1 cellular context compared by ENCODE assay signal in the genomic region with DNA sequence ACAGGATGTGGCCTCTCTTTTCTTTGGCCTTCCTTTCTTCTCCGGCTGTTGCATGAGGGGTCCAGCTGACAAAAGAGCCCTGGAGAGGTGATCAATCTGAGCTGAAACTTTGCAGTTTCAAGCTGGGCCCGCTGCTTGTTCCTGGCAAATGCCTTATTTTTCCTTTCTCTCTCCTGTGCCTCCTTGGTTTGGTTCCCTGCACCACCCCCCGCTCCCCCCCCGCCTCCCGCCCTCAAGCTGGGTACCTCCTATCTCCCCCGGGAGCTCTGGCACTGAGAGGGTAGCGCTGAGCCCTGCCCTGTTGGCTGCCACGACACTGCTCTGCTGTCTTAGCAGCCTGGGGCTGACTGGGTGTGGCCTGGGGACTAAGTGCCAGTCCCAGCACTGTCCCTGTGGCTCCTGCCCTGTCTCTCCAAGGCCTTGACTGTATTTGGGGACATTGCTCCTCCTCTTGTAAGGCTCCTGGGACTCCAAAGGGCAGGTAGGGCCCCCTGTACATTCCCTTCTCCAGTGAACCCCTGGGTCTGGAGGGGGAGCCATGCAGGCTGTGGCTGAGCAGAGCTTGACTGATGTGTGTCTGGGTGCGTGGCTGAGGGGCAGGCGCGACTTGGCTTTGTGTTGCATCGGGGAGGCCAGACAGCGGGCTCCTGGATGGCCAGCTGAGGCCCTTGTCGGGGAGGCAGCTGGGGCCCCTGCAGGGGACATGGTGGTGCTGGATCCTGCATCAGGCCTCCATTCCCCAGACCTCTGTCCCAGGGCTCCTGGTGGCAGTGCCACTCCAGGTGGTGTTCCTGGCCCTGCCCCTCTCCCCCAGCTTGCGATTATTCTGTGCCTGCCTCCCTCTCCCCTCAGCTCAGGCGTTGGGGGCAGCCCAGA.
TF ChIP-seq lines count a peak whose summit lies in the region.

No MANE protein-coding gene starts in this region.

TF ChIP-seq in HepG2, 621 proteins besides CTCF, POLR2A, EP300 and RAD21:
- TF ChIP-seq ZFP82 (CRISPR knock-in tag; IDR thresholded peaks at IDR 0.05; ENCODE audit: borderline replicate concordance): no peak
- TF ChIP-seq SAP130 (CRISPR knock-in tag; IDR thresholded peaks at IDR 0.05; ENCODE audit: low read depth): 0 out of 2 replicates have a peak, but pooled peaks have one; percentile 15
